ENCODE assay signal across 8 cellular contexts in genomic region chr1:53326088-53326597, GRCh38. TPM values are rescaled to one million over a fixed set of nuclear protein-coding genes. Genes with fewer than 3 reads are reported as not detected.
A peak's percentile ranks its signal among the peaks of the same experiment; 100 is the strongest.
DNase-seq lines count a peak whose midpoint lies in the region; ATAC-seq, FAIRE-seq and TF ChIP-seq lines count a peak whose summit lies in the region.

No MANE protein-coding gene starts in this region.

- intact Hi-C loops in stomach (cut with DNase I; ENCODE audit: low total_unique reads), result no loop called here

- peaks cover 18% of the 10 kb centered on the region; the same call in 1 of the 2 replicates for H3K4me1 ChIP-seq in ES-I3 (ENCODE audit: insufficient read depth, low read length)
- peaks cover 10% of the 10 kb centered on the region for H3K4me1 ChIP-seq in foreskin keratinocyte
- H3K4me1 ChIP-seq in neural progenitor cell, result peaks cover 8% of the 10 kb centered on the region
- peaks cover 23 to 43% (median 35%) of the 10 kb centered on the region in 4 donors for H3K4me1 ChIP-seq in stomach

- H3K9me3 Mint-ChIP-seq in neural progenitor cell, result no peaks in the 10 kb centered on the region

- TF ChIP-seq EP300 in stomach (IDR thresholded peaks at IDR 0.05), result no peak

- H3K27ac Mint-ChIP-seq in neural progenitor cell, result no peak overlapping the region

- peak overlapping the region; percentile 86 for H2AFZ ChIP-seq in neural progenitor cell (replicated peaks)

- peaks cover 34% of the 10 kb centered on the region for H3K4me1 Mint-ChIP-seq in neural progenitor cell

- peaks cover 50% of the 10 kb centered on the region for H3K79me2 ChIP-seq in neural progenitor cell (ENCODE audit: low read depth)

- H3K4me3 ChIP-seq in LNCaP clone FGC (ENCODE audit: low read depth, low read length), result peak overlapping the region; percentile 81
- H3K4me3 ChIP-seq in neural progenitor cell, result peak overlapping the region; percentile 96
- H3K4me3 ChIP-seq in stomach, result peak overlapping the region; percentile 59 to 87 (median 75)

- H3K36me3 Mint-ChIP-seq in neural progenitor cell, result peaks cover 6% of the 10 kb centered on the region

- peaks cover 13% of the 10 kb centered on the region for H3K27me3 Mint-ChIP-seq in neural progenitor cell (ENCODE audit: insufficient read depth, low read depth)

- CTCF ChIA-PET in RWPE1 (lab: Yijun Ruan, JAX), result interaction anchor here (1.0 kb wide), 1 partner anchor 47 kb away, joined by 3 read pairs; no protein-coding TSS in a partner anchor

- no peak for FAIRE-seq in H54 (lab: Jason Lieb, UNC)

- H3F3A ChIP-seq in neural progenitor cell (ENCODE audit: low read depth), result peaks cover 19% of the 10 kb centered on the region

- TF ChIP-seq POLR2A in H54 (IDR thresholded peaks at IDR 0.05; ENCODE audit: low read depth, low read length) (peak; percentile 47), stomach (IDR thresholded peaks at IDR 0.05) (no peak)

- DNase-seq in H54 (ENCODE audit: insufficient read length, low spot score) (peak; percentile 98), LNCaP clone FGC (ENCODE audit: low read depth) (peak; percentile 19), RWPE1 (ENCODE audit: low spot score) (peak; percentile 97), foreskin keratinocyte (peak; percentile 87 to 90), neural progenitor cell (ENCODE audit: low spot score) (peak; percentile 97), stomach (peak; percentile 89)
- peak; percentile 91 for DNase-seq in activated T-helper 9 cell treated with anti-CD3 and anti-CD28 coated beads, Interleukin-2, amount 50 U/mL, for 16 hours (ENCODE audit: low read depth)

- H3K9ac ChIP-seq in ES-I3 (ENCODE audit: low read depth, low read length) (peak overlapping the region; percentile 90), neural progenitor cell (peak overlapping the region; percentile 1)

- H3K36me3 ChIP-seq in ES-I3 (ENCODE audit: insufficient read depth, low read length) (peaks cover 20% of the 10 kb centered on the region), neural progenitor cell (no peaks in the 10 kb centered on the region), stomach (no peaks in the 10 kb centered on the region)

- peak overlapping the region; percentile 95 for H3K27ac ChIP-seq in RWPE1
- H3K27ac ChIP-seq in foreskin keratinocyte, result peak overlapping the region; percentile 70
- H3K27ac ChIP-seq in neural progenitor cell, result peak overlapping the region; percentile 40
- H3K27ac ChIP-seq in stomach, result peak overlapping the region; percentile 23 to 84 (median 72)

- H3K4me3 Mint-ChIP-seq in neural progenitor cell, result peak overlapping the region; percentile 93

- TF ChIP-seq CTCF in LNCaP clone FGC (IDR thresholded peaks at IDR 0.05; ENCODE audit: control insufficient read depth, extremely low read depth, insufficient read depth) (no peak), RWPE1 (conservative IDR thresholded peaks at IDR 0.05; ENCODE audit: low read depth) (no peak), foreskin keratinocyte (conservative IDR thresholded peaks at IDR 0.05) (no peak), neural progenitor cell (IDR thresholded peaks at IDR 0.05) (no peak), stomach (IDR thresholded peaks at IDR 0.05) (no peak)

- POLR2A ChIA-PET in RWPE1 (lab: Yijun Ruan, JAX; ENCODE audit: low non-redundant PET), result interaction anchor here (0.8 kb wide), 1 partner anchor 38 kb away, joined by 3 read pairs; no protein-coding TSS in a partner anchor

- H3K9me3 ChIP-seq in ES-I3 (ENCODE audit: control insufficient read depth, insufficient read depth, low read length) (no peaks in the 10 kb centered on the region), neural progenitor cell (ENCODE audit: low read depth) (no peaks in the 10 kb centered on the region), stomach (no peaks in the 10 kb centered on the region)

- no peaks in the 10 kb centered on the region for H3K27me3 ChIP-seq in foreskin keratinocyte
- no peaks in the 10 kb centered on the region for H3K27me3 ChIP-seq in neural progenitor cell
- H3K27me3 ChIP-seq in stomach, result no peaks in the 10 kb centered on the region

- H4K20me1 ChIP-seq in neural progenitor cell (ENCODE audit: low read depth), result peaks cover 32% of the 10 kb centered on the region

- peak overlapping the region; percentile 91 for H3K4me2 ChIP-seq in neural progenitor cell

- WGBS in stomach, 5 donors, result 0 to 1% (median 0%) methylated on average over 12 to 42 of the region's 42 CpGs

- peak; percentile 91 for ATAC-seq in foreskin keratinocyte

RNA-seq across cellular contexts. Expression of gene LRP8, which starts 1.7 kb away (rescaled TPM):
- total RNA-seq in foreskin keratinocyte (30.5 and 38.9 TPM in 2 replicates), neural progenitor cell (ENCODE audit: low replicate concordance) (15.6 and 25.7 TPM in 2 replicates), stomach (10 to 100 TPM in 1 of 5 donors, 1 to 10 TPM in 3, under 1 TPM in 1; 0.58 to 26.8 (median 3.5) TPM)
- polyA plus RNA-seq in foreskin keratinocyte (7.3 and 10.7 TPM in 2 replicates), stomach (1 to 10 TPM in 2 of 3 donors, under 1 TPM in 1; 0.81 to 2.9 (median 1.1) TPM)

Comparison
In these comparisons a context has a peak if more than half of its experiments do, and no peak if none do; other contexts are left out.
1. Peak in every context shown above with its lines: DNase-seq, ATAC-seq, H3K4me3 ChIP-seq and H3K27ac ChIP-seq.
2. DNase-seq: peak in every context shown above with its lines; median percentile 98 in H54; 97 in RWPE1; 97 in neural progenitor cell; 91 in activated T-helper 9 cell treated with anti-CD3 and anti-CD28 coated beads, Interleukin-2, amount 50 U/mL, for 16 hours; 89 in stomach; 88 in foreskin keratinocyte; 19 in LNCaP clone FGC.
3. H3K27ac ChIP-seq: peak in every context shown above with its lines; median percentile 95 in RWPE1; 72 in stomach; 70 in foreskin keratinocyte; 40 in neural progenitor cell.